ENCODE assay signal across 8 cellular contexts in the genomic region with DNA sequence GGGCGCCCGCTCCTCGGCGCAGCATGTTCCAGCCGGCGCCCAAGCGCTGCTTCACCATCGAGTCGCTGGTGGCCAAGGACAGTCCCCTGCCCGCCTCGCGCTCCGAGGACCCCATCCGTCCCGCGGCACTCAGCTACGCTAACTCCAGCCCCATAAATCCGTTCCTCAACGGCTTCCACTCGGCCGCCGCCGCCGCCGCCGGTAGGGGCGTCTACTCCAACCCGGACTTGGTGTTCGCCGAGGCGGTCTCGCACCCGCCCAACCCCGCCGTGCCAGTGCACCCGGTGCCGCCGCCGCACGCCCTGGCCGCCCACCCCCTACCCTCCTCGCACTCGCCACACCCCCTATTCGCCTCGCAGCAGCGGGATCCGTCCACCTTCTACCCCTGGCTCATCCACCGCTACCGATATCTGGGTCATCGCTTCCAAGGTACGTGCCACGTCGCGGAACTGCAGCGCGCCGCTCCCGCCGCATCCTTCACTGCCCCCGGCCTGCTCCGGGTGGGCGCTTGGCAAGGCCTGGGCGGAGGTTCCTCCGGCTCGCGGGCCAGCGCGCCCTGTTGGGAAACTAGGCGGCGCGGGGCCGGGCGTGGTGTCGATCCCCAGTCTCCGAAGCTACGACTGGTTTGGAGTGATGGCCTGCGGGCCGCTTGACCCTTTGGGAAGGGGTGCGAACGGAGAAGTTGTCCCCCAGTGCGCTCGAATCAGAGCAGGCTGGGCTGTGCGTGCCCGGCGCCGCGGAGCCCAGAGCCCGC. TPM values are rescaled to one million over a fixed set of nuclear protein-coding genes. Genes with fewer than 3 reads are reported as not detected.
DNase-seq lines count a peak whose midpoint lies in the region; ATAC-seq and TF ChIP-seq lines count a peak whose summit lies in the region.

No MANE protein-coding gene starts in this region.

- H3K27ac ChIP-seq in SK-N-MC (no peak overlapping the region), foreskin keratinocyte (no peak overlapping the region)

- no peak overlapping the region for H3K9ac ChIP-seq in SK-N-MC (ENCODE audit: insufficient read length)

- H3K4me3 ChIP-seq in GM08714 (ENCODE audit: low read length) (peak overlapping the region; percentile 10; the same call in 1 of the 2 replicates), SK-N-MC (peak overlapping the region; percentile 81), skeletal muscle cell (ENCODE audit: low read depth, low read length) (peak overlapping the region; percentile 60)

- no peak for DNase-seq in SK-N-MC (ENCODE audit: low read depth, low spot score)
- peak in 1 of 2 donors; percentile 44 for DNase-seq in foreskin keratinocyte
- DNase-seq in skeletal muscle cell (ENCODE audit: low read depth), result no peak
- DNase-seq in ureter (ENCODE audit: low spot score), result no peak
- no peak for DNase-seq in amygdala (lab: John Stamatoyannopoulos, UW)
- DNase-seq in NCI-H774 (lab: John Stamatoyannopoulos, UW), result no peak

- no peaks in the 10 kb centered on the region for H3K4me1 ChIP-seq in foreskin keratinocyte

- peaks cover 38% of the 10 kb centered on the region for H3K27me3 ChIP-seq in foreskin keratinocyte

- peak; percentile 42 for ATAC-seq in foreskin keratinocyte
- ATAC-seq in HG03565 (IDR thresholded peaks at IDR 0.05; ENCODE audit: unreplicated experiment), result no peak

- TF ChIP-seq CTCF in foreskin keratinocyte (conservative IDR thresholded peaks at IDR 0.05), result peak; percentile 40

- no peaks in the 10 kb centered on the region for H3K36me3 ChIP-seq in SK-N-MC (ENCODE audit: insufficient read depth, low read length)

- no peaks in the 10 kb centered on the region for H3K9me3 ChIP-seq in SK-N-MC (ENCODE audit: low read depth, low read length)

RNA-seq across cellular contexts. Expression of a gene that starts 0.9 kb away (rescaled TPM):
- total RNA-seq in foreskin keratinocyte (1.3 and 1.5 TPM in 2 replicates), ureter (46.1 TPM)
- polyA plus RNA-seq in foreskin keratinocyte, result 1.4 and 2.3 TPM in 2 replicates

Comparison
In these comparisons a context has a peak if more than half of its experiments do, and no peak if none do; other contexts are left out.
1. H3K4me3 ChIP-seq: peak in every context shown above with its lines; median percentile 81 in SK-N-MC; 60 in skeletal muscle cell; 10 in GM08714.
2. RNA of a gene that starts 0.9 kb away (total RNA-seq): 46.1 TPM in ureter (single experiment); 1.3 to 1.5 TPM in foreskin keratinocyte; every median in the first group is over 10 times any median in the second.